26 cellular contexts compared by ENCODE assay signal in the genomic region with DNA sequence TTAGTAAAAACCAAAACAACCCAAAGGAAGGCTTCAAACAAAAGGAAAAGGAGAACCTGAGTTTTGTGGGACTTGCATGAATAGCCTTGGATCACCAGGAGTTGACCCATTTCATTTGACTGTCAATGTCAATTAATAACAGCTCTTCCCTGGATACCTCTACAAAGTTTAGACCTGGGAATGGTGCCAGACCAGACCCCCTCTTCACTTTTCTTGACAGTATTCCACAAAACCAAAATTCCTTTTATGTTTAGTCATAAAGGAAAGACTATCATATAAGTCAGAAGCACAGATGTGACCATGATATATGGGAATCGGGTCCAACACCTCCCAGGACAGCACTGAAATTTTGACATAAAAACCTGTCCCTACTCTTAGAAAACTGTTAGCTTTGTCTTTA.
"Had no signal": no experiment of that assay in that cellular context is flagged by ENCODE, and none has a peak within 500 bp of the region (broad histone marks: within the 10 kb centered on the region; RNA-seq: fewer than 3 reads in every experiment).

No MANE protein-coding gene starts in this region.

- H3K4me3 ChIP-seq: MG63, Peyer's patch had no signal

- DNase-seq: activated CD4-positive, alpha-beta T cell treated with anti-CD3 and anti-CD28 coated beads, Interleukin-2, amount 10 ng/mL, durations not matched to agents 7 days and 5 days; activated CD4-positive, alpha-beta T cell treated with anti-CD3 and anti-CD28 coated beads, Interleukin-2, amount 50 U/mL, for 48 hours; activated CD8-positive, alpha-beta T cell treated with anti-CD3 and anti-CD28 coated beads, Interleukin-2, amount 10 ng/mL, durations not matched to agents 7 days and 5 days; activated gamma-delta T cell; activated naive CD4-positive, alpha-beta T cell treated with anti-CD3 and anti-CD28 coated beads for 36 hours; activated naive CD8-positive, alpha-beta T cell treated with anti-CD3 and anti-CD28 coated beads, Interleukin-2, amount 50 U/mL, for 24 hours; activated T-cell treated with anti-CD3 and anti-CD28 coated beads, Interleukin-2, amount 50 U/mL, for 24 hours; anterior cingulate cortex; caudate nucleus; cerebellar nuclear complex; Karpas-422; MG63; NCI-H1048; NCI-H1105 treated with DMSO at 0.1 percent for 48 hours; NCI-H1436 treated with DMSO at 0.1 percent for 48 hours; NCI-H1694 treated with DMSO at 0.1 percent for 48 hours; NCI-H2029; NCI-H345; NCI-H524 treated with DMSO at 0.1 percent for 48 hours; NK-92 treated with Interleukin-12 subunit alpha and Interleukin-12 subunit beta, amount 100 ng/mL, for 24 hours; PC-3; Peyer's patch had no signal

- FAIRE-seq: bronchial epithelial cell, TTC549 had no signal

- ATAC-seq: activated CD8-positive, alpha-beta T cell treated with anti-CD3 and anti-CD28 coated beads, Interleukin-2, amount 10 ng/mL, durations not matched to agents 7 days and 5 days; activated naive CD4-positive, alpha-beta T cell treated with anti-CD3 and anti-CD28 coated beads, Interleukin-2, amount 50 U/mL, for 72 hours; activated naive CD8-positive, alpha-beta T cell treated with anti-CD3 and anti-CD28 coated beads, Interleukin-2, amount 50 U/mL, for 24 hours; PC-3; Right ventricle myocardium inferior had no signal
